ENCODE assay signal across 24 cellular contexts in the genomic region with DNA sequence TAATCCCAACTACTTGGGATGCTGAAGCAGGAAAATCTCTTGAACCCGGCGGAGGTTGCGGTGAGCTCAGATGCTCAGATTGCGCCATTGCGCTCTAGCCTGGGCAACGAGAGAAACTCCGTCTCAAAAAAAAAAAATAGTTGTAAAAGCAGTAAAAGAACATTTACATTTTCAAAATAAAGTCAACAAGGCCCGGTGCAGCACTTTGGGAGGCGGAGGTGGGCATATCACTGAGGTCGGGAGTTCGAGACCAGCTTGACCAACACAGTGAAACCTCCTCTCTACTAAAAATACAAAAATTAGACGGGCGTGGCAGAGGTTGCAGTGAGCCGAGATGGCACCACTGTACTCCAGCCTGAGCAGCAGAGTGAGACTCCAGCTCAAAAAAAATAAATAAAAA. TPM values are rescaled to one million over a fixed set of nuclear protein-coding genes. Genes with fewer than 3 reads are reported as not detected.
DNase-seq lines count a peak whose midpoint lies in the region; ATAC-seq, FAIRE-seq and TF ChIP-seq lines count a peak whose summit lies in the region.
"Had no signal": no experiment of that assay in that cellular context is flagged by ENCODE, and none has a peak within 500 bp of the region (broad histone marks: within the 10 kb centered on the region; RNA-seq: fewer than 3 reads in every experiment).

No MANE protein-coding gene starts in this region.

- peaks cover 15% of the 10 kb centered on the region for H3K4me1 ChIP-seq in Loucy (ENCODE audit: insufficient read depth, low read length, poor library complexity, severe bottlenecking)
- no peaks in the 10 kb centered on the region for H3K4me1 ChIP-seq in astrocyte (ENCODE audit: insufficient read depth, low read length)
- H3K4me1 ChIP-seq in CD8-positive, alpha-beta T cell (ENCODE audit: insufficient read depth, low read length) = peaks cover 10% of the 10 kb centered on the region
- H3K4me1 ChIP-seq: BE2C had no signal

- H3K79me2 ChIP-seq in Loucy (ENCODE audit: insufficient read depth, low read length) = peaks cover 78% of the 10 kb centered on the region
- H3K79me2 ChIP-seq in astrocyte (ENCODE audit: insufficient read depth, low read length) = peaks cover 85% of the 10 kb centered on the region

- peaks cover 9% of the 10 kb centered on the region for H3K36me3 Mint-ChIP-seq in astrocyte (ENCODE audit: low read depth, unreplicated experiment)
- H3K36me3 Mint-ChIP-seq in CD8-positive, alpha-beta T cell = peaks cover 51% of the 10 kb centered on the region

- H3K27ac ChIP-seq in 22Rv1 (0 out of 2 replicates have a peak overlapping the region, but pooled peaks have one; percentile 10), astrocyte (ENCODE audit: low read depth, low read length) (no peak overlapping the region)
- H3K27ac ChIP-seq in CD8-positive, alpha-beta T cell (ENCODE audit: low read depth, low read length) = no peak overlapping the region

- no peaks in the 10 kb centered on the region for H3K9me2 ChIP-seq in Loucy (replicated peaks; ENCODE audit: low read depth, low read length)

- H3K4me1 Mint-ChIP-seq in astrocyte (ENCODE audit: low read depth, unreplicated experiment) = peaks cover 4% of the 10 kb centered on the region
- peaks cover 31% of the 10 kb centered on the region for H3K4me1 Mint-ChIP-seq in CD8-positive, alpha-beta T cell (ENCODE audit: low read depth)

- H3K4me3 Mint-ChIP-seq in astrocyte (ENCODE audit: unreplicated experiment) = peak overlapping the region; percentile 74
- no peak overlapping the region for H3K4me3 Mint-ChIP-seq in CD8-positive, alpha-beta T cell
- H3K4me3 Mint-ChIP-seq: HFFc6 had no signal

- H3K27ac Mint-ChIP-seq in astrocyte (ENCODE audit: unreplicated experiment) = no peak overlapping the region
- H3K27ac Mint-ChIP-seq in CD8-positive, alpha-beta T cell = no peak overlapping the region
- H3K27ac Mint-ChIP-seq: CD4-positive, CD25-positive, alpha-beta regulatory T cell; HFFc6 had no signal

- intact Hi-C loops in CD8-positive, alpha-beta T cell (cut with DNase I, micrococcal nuclease) = loop anchor here in 1 of 2 experiments (10.0 kb wide), 3 partner anchors 320 to 650 kb away; partner anchors contain the start of genes HERC4 and RUFY2

- DNase-seq in astrocyte (ENCODE audit: low read depth) (no peak), mesenteric fat pad (ENCODE audit: low spot score) (peak; percentile 14), NCI-H2171 treated with DMSO at 0.1 percent for 48 hours (lab: John Stamatoyannopoulos, UW) (no peak), SIG-M5 (lab: John Stamatoyannopoulos, UW) (no peak)
- no peak for DNase-seq in CD8-positive, alpha-beta T cell
- DNase-seq: ACHN; BE2C; C1 segment of cervical spinal cord; CD4-positive, CD25-positive, alpha-beta regulatory T cell; HFFc6; IMR-90; KBM-7 had no signal

- H3K4me3 ChIP-seq in Loucy (ENCODE audit: low read length, poor library complexity, severe bottlenecking) = no peak overlapping the region
- H3K4me3 ChIP-seq in astrocyte (ENCODE audit: insufficient read depth, low read depth, low read length) = no peak overlapping the region
- no peak overlapping the region for H3K4me3 ChIP-seq in CD8-positive, alpha-beta T cell (ENCODE audit: low read depth, low read length)

- H3K36me3 ChIP-seq in Loucy (ENCODE audit: insufficient read depth, low read length) (peaks cover 24% of the 10 kb centered on the region; the same call in 1 of the 2 replicates), astrocyte (ENCODE audit: insufficient read depth, low read length) (peaks cover 11% of the 10 kb centered on the region)
- H3K36me3 ChIP-seq in CD8-positive, alpha-beta T cell (ENCODE audit: insufficient read depth, low read length) = peaks cover 20% of the 10 kb centered on the region

- no peak for FAIRE-seq in astrocyte (lab: Jason Lieb, UNC)
- FAIRE-seq: A204.1, D721Med, G401.6, GM12892, GM18507, H1, HTR-8/SVneo had no signal

- H3K9me3 Mint-ChIP-seq in astrocyte (ENCODE audit: unreplicated experiment) = no peaks in the 10 kb centered on the region
- H3K9me3 Mint-ChIP-seq in CD8-positive, alpha-beta T cell = no peaks in the 10 kb centered on the region
- H3K9me3 Mint-ChIP-seq: CD4-positive, CD25-positive, alpha-beta regulatory T cell; HFFc6 had no signal

- H2AFZ ChIP-seq in Loucy (ENCODE audit: low read length) (no peak overlapping the region), astrocyte (ENCODE audit: low read depth, low read length) (no peak overlapping the region)

- peaks cover 8% of the 10 kb centered on the region for H3K27me3 ChIP-seq in Loucy (ENCODE audit: insufficient read depth, low read length, poor library complexity, severe bottlenecking)
- H3K27me3 ChIP-seq in astrocyte (ENCODE audit: insufficient read depth, low read length) = no peaks in the 10 kb centered on the region
- H3K27me3 ChIP-seq in CD8-positive, alpha-beta T cell (ENCODE audit: insufficient read depth, low read length) = no peaks in the 10 kb centered on the region
- H3K27me3 ChIP-seq: BE2C had no signal

- H3F3A ChIP-seq in Loucy (ENCODE audit: low read depth) = no peaks in the 10 kb centered on the region

- H3K4me2 ChIP-seq in Loucy (ENCODE audit: low read depth, low read length, poor library complexity, severe bottlenecking) = peak overlapping the region; percentile 5
- H3K4me2 ChIP-seq in astrocyte (ENCODE audit: low read length) = no peak overlapping the region

- CTCF ChIA-PET in CD8-positive, alpha-beta T cell (lab: Charles Lee) = no interaction called here

- no peaks in the 10 kb centered on the region for H3K27me3 Mint-ChIP-seq in astrocyte (ENCODE audit: low read depth, unreplicated experiment)
- H3K27me3 Mint-ChIP-seq in CD8-positive, alpha-beta T cell (ENCODE audit: low read depth) = no peaks in the 10 kb centered on the region

- POLR2A ChIA-PET in CD8-positive, alpha-beta T cell (lab: Charles Lee) = interaction anchor here (0.6 to 1.7 kb wide), 3 partner anchors 11 to 174 kb away, joined by 3 to 5 read pairs (median 3); no protein-coding TSS in a partner anchor

- H3K9ac ChIP-seq in Loucy (ENCODE audit: low read depth, low read length, poor library complexity, severe bottlenecking) (no peak overlapping the region), astrocyte (ENCODE audit: low read length) (no peak overlapping the region)

- no peak for ATAC-seq in CD8-positive, alpha-beta T cell
- no peak for ATAC-seq in GM21528 (IDR thresholded peaks at IDR 0.05; ENCODE audit: low FRiP score, unreplicated experiment)
- ATAC-seq: HCT116 had no signal

- TF ChIP-seq CTCF in 22Rv1 (IDR thresholded peaks at IDR 0.05) (no peak), Loucy (conservative IDR thresholded peaks at IDR 0.05; ENCODE audit: low read length) (no peak), astrocyte (IDR thresholded peaks at IDR 0.05; ENCODE audit: insufficient read depth, low read depth, low read length) (no peak)
- TF ChIP-seq CTCF in CD8-positive, alpha-beta T cell (IDR thresholded peaks at IDR 0.05) = no peak

- no peaks in the 10 kb centered on the region for H3K9me3 ChIP-seq in Loucy (ENCODE audit: insufficient read depth, low read depth, low read length)
- H3K9me3 ChIP-seq in astrocyte (ENCODE audit: insufficient read depth, low read depth, low read length) = no peaks in the 10 kb centered on the region
- no peaks in the 10 kb centered on the region for H3K9me3 ChIP-seq in CD8-positive, alpha-beta T cell (ENCODE audit: low read length)
- H3K9me3 ChIP-seq: BE2C, Caco-2 had no signal

- H4K20me1 ChIP-seq in Loucy (ENCODE audit: insufficient read depth, low read length, poor library complexity, severe bottlenecking) = peaks cover 30% of the 10 kb centered on the region
- peaks cover 10% of the 10 kb centered on the region for H4K20me1 ChIP-seq in astrocyte (ENCODE audit: insufficient read depth, low read length)

RNA-seq across cellular contexts. Expression of gene CCAR1, which starts 4.0 kb away (rescaled TPM):
- total RNA-seq in astrocyte (62.4 and 72.8 TPM in 2 replicates), mesenteric fat pad (51.9 TPM)
- total RNA-seq in CD8-positive, alpha-beta T cell = 10 to 100 TPM; 70.8 to 79.1 TPM
